ENCODE assay signal across 23 cellular contexts in genomic region chr14:36227802-36228201, GRCh38. TPM values are rescaled to one million over a fixed set of nuclear protein-coding genes. Genes with fewer than 3 reads are reported as not detected.
DNase-seq lines count a peak whose midpoint lies in the region; ATAC-seq and TF ChIP-seq lines count a peak whose summit lies in the region.
"Had no signal": no experiment of that assay in that cellular context is flagged by ENCODE, and none has a peak within 500 bp of the region (broad histone marks: within the 10 kb centered on the region; RNA-seq: fewer than 3 reads in every experiment).

No MANE protein-coding gene starts in this region.

- H3K4me1 ChIP-seq in ACC112 (ENCODE audit: control insufficient read depth, insufficient read depth, low read length, unreplicated experiment) (peaks cover 42% of the 10 kb centered on the region), IMR-90 (ENCODE audit: control insufficient read depth, insufficient read depth, low read length) (peaks cover 11% of the 10 kb centered on the region), mucosa of descending colon (ENCODE audit: low read depth) (peaks cover 6% of the 10 kb centered on the region)
- H3K4me1 ChIP-seq: heart right ventricle, parathyroid adenoma, right lobe of liver had no signal

- no peaks in the 10 kb centered on the region for H3K36me3 Mint-ChIP-seq in osteocyte (ENCODE audit: unreplicated experiment)
- H3K36me3 Mint-ChIP-seq: activated naive CD4-positive, alpha-beta T cell treated with anti-CD3 and anti-CD28 coated beads, Interleukin-2, amount 50 U/mL, for 72 hours; memory B cell; natural killer cell had no signal

- H3K9ac ChIP-seq in IMR-90 (ENCODE audit: low read depth, low read length), result no peak overlapping the region
- H3K9ac ChIP-seq: parathyroid adenoma had no signal

- H2AFZ ChIP-seq in ACC112 (ENCODE audit: low read length, unreplicated experiment) (peak overlapping the region; percentile 9), IMR-90 (replicated peaks; ENCODE audit: low read length, poor library complexity) (no peak overlapping the region)
- H2AFZ ChIP-seq: parathyroid adenoma had no signal

- no peak overlapping the region; the same call in 1 of the 2 replicates for H3K56ac ChIP-seq in IMR-90 (ENCODE audit: extremely low read depth, insufficient read depth, low read length)

- H4K5ac ChIP-seq in IMR-90 (ENCODE audit: low read depth, low read length), result no peak overlapping the region; the same call in 1 of the 2 replicates

- dilution Hi-C loops in IMR-90 (cut with HindIII; ENCODE audit: low sequenced_read_pairs, unreplicated experiment), result no loop called here

- intact Hi-C loops in IMR-90 (cut with micrococcal nuclease), result no loop called here
- intact Hi-C loops in mucosa of descending colon (cut with DNase I, micrococcal nuclease), result no loop called here

- no CpG with 5 or more reads among the region's 2 CpGs for WGBS in IMR-90 (ENCODE audit: extremely low coverage in 2 of 2, insufficient read length in 1 of 2), 2 experiments

- no peak overlapping the region for H2AK5ac ChIP-seq in IMR-90 (ENCODE audit: low read depth, low read length)

- H4K20me1 ChIP-seq in IMR-90 (ENCODE audit: insufficient read depth, low read length), result no peaks in the 10 kb centered on the region

- peak overlapping the region; percentile 70; the same call in 1 of the 2 replicates for H3K18ac ChIP-seq in IMR-90 (ENCODE audit: low read depth, low read length)

- H3K4ac ChIP-seq in IMR-90 (ENCODE audit: low read depth, low read length), result 0 out of 2 replicates have a peak overlapping the region, but pooled peaks have one; percentile 26

- H3K4me1 Mint-ChIP-seq in osteocyte (ENCODE audit: unreplicated experiment), result peaks cover 22% of the 10 kb centered on the region
- H3K4me1 Mint-ChIP-seq: activated CD4-positive, alpha-beta T cell treated with anti-CD3 and anti-CD28 coated beads for 36 hours; memory B cell; natural killer cell had no signal

- ATAC-seq in IMR-90 (ENCODE audit: low read depth), result peak; percentile 72
- peak; percentile 91 for ATAC-seq in mucosa of descending colon
- no peak for ATAC-seq in HG02759 (IDR thresholded peaks at IDR 0.05; ENCODE audit: unreplicated experiment)
- no peak for ATAC-seq in GM21717 (IDR thresholded peaks at IDR 0.05; ENCODE audit: unreplicated experiment)
- ATAC-seq: activated CD4-positive, alpha-beta T cell treated with anti-CD3 and anti-CD28 coated beads for 36 hours; activated naive CD4-positive, alpha-beta T cell treated with anti-CD3 and anti-CD28 coated beads, Interleukin-2, amount 50 U/mL, for 72 hours; heart right ventricle; natural killer cell; right lobe of liver had no signal

- H3K4me3 ChIP-seq in ACC112 (ENCODE audit: low read depth, low read length) (no peak overlapping the region; the same call in 1 of the 2 replicates), IMR-90 (ENCODE audit: insufficient read depth, low read depth, low read length) (no peak overlapping the region), mucosa of descending colon (no peak overlapping the region)
- H3K4me3 ChIP-seq: heart right ventricle, right lobe of liver had no signal

- no TSS peak for BruUV-seq in IMR-90 (replicated peaks; lab: Mats Ljungman, UMichigan)

- no peaks in the 10 kb centered on the region for H3K36me3 ChIP-seq in ACC112 (ENCODE audit: insufficient read depth, low read length)
- H3K36me3 ChIP-seq in IMR-90 (ENCODE audit: control insufficient read depth, insufficient read depth, low read length), result no peaks in the 10 kb centered on the region
- no peaks in the 10 kb centered on the region for H3K36me3 ChIP-seq in mucosa of descending colon (ENCODE audit: low read depth)
- H3K36me3 ChIP-seq: heart right ventricle, right lobe of liver had no signal

- no peak for TF ChIP-seq RAD21 in IMR-90 (IDR thresholded peaks at IDR 0.05; ENCODE audit: low read length)

- H2BK120ac ChIP-seq in IMR-90 (ENCODE audit: low read depth, low read length), result peak overlapping the region; percentile 78

- no peak overlapping the region for H3K27ac Mint-ChIP-seq in osteocyte (ENCODE audit: unreplicated experiment)
- H3K27ac Mint-ChIP-seq: activated CD4-positive, alpha-beta T cell treated with anti-CD3 and anti-CD28 coated beads for 36 hours; activated naive CD4-positive, alpha-beta T cell treated with anti-CD3 and anti-CD28 coated beads, Interleukin-2, amount 50 U/mL, for 72 hours; activated T-helper 1 cell treated with anti-CD3 and anti-CD28 coated beads, Interleukin-12 subunit alpha, Interleukin-12 subunit beta, Interleukin-2, Interleukin-4 antibody, amounts not matched to agents 30 ng/mL and 10 ng/mL and 1 ng/mL, durations not matched to agents 14 hours and 24 hours and 36 hours; endodermal cell; memory B cell; natural killer cell had no signal

- no peak overlapping the region for H3K4me3 Mint-ChIP-seq in osteocyte (ENCODE audit: unreplicated experiment)
- H3K4me3 Mint-ChIP-seq: activated CD4-positive, alpha-beta T cell treated with anti-CD3 and anti-CD28 coated beads for 36 hours; activated T-helper 1 cell treated with anti-CD3 and anti-CD28 coated beads, Interleukin-12 subunit alpha, Interleukin-12 subunit beta, Interleukin-2, Interleukin-4 antibody, amounts not matched to agents 30 ng/mL and 10 ng/mL and 1 ng/mL, durations not matched to agents 14 hours and 24 hours and 36 hours; endodermal cell; memory B cell; natural killer cell had no signal

- H3K27ac ChIP-seq in ACC112 (ENCODE audit: low read depth, low read length) (peak overlapping the region; percentile 30; the same call in 1 of the 2 replicates), IMR-90 (ENCODE audit: insufficient read depth, low read length) (no peak overlapping the region)
- H3K27ac ChIP-seq: heart right ventricle, parathyroid adenoma, right lobe of liver had no signal

- H3K9me3 ChIP-seq in IMR-90 (ENCODE audit: control insufficient read depth, insufficient read depth, low read length) (no peaks in the 10 kb centered on the region), mucosa of descending colon (no peaks in the 10 kb centered on the region)
- H3K9me3 ChIP-seq: heart right ventricle, right lobe of liver had no signal

- peaks cover 3% of the 10 kb centered on the region for H3K27me3 Mint-ChIP-seq in osteocyte (ENCODE audit: unreplicated experiment)
- H3K27me3 Mint-ChIP-seq: memory B cell had no signal

- H3K27me3 ChIP-seq in ACC112 (ENCODE audit: insufficient read depth, low read length) (peaks cover 4% of the 10 kb centered on the region; the same call in 1 of the 2 replicates), IMR-90 (ENCODE audit: control insufficient read depth, insufficient read depth, low read length) (no peaks in the 10 kb centered on the region)
- H3K27me3 ChIP-seq: right lobe of liver had no signal

- peak overlapping the region in 1 of 2 experiments; percentile 49; a peak in 1 of 4 replicates for H4K8ac ChIP-seq in IMR-90 (ENCODE audit: low read depth in 2 of 2, low read length in 2 of 2)

- H3K4me2 ChIP-seq in IMR-90 (ENCODE audit: low read depth, low read length), result peak overlapping the region; percentile 73; the same call in 1 of the 2 replicates

- H3K79me1 ChIP-seq in IMR-90 (ENCODE audit: low read depth in 1 of 2, low read length in 2 of 2), result no peaks in the 10 kb centered on the region

- H2AK9ac ChIP-seq in IMR-90 (replicated peaks; ENCODE audit: low read depth, low read length, poor library complexity), result no peak overlapping the region

- CTCF ChIA-PET in IMR-90 (lab: Yijun Ruan, JAX), result interaction anchor here (1.2 kb wide), 1 partner anchor 13 kb away, joined by 5 read pairs; no protein-coding TSS in a partner anchor

- H3K9me3 Mint-ChIP-seq in osteocyte (ENCODE audit: unreplicated experiment), result no peaks in the 10 kb centered on the region
- H3K9me3 Mint-ChIP-seq: activated naive CD4-positive, alpha-beta T cell treated with anti-CD3 and anti-CD28 coated beads, Interleukin-2, amount 50 U/mL, for 72 hours; activated T-helper 1 cell treated with anti-CD3 and anti-CD28 coated beads, Interleukin-12 subunit alpha, Interleukin-12 subunit beta, Interleukin-2, Interleukin-4 antibody, amounts not matched to agents 30 ng/mL and 10 ng/mL and 1 ng/mL, durations not matched to agents 14 hours and 24 hours and 36 hours; endodermal cell; memory B cell had no signal

- peak overlapping the region; percentile 76; the same call in 1 of the 3 replicates for H2BK15ac ChIP-seq in IMR-90 (ENCODE audit: low read depth, low read length)

- POLR2A ChIA-PET in IMR-90 (lab: Charles Lee; ENCODE audit: unreplicated experiment), result no interaction called here

- peak overlapping the region; percentile 45 for H2BK5ac ChIP-seq in IMR-90 (ENCODE audit: low read depth, low read length, poor library complexity, severe bottlenecking)

- in situ Hi-C loops in IMR-90 (cut with MboI; ENCODE audit: low sequenced_read_pairs), result no loop called here

- 0 out of 2 replicates have a peak overlapping the region, but pooled peaks have one; percentile 32 for H3K23ac ChIP-seq in IMR-90 (ENCODE audit: low read depth, low read length)

- H3K79me2 ChIP-seq in ACC112 (ENCODE audit: control insufficient read depth, insufficient read depth, low read length, unreplicated experiment), result no peaks in the 10 kb centered on the region
- H3K79me2 ChIP-seq: parathyroid adenoma had no signal

- peak overlapping the region; percentile 92; the same call in 1 of the 2 replicates for H2BK20ac ChIP-seq in IMR-90 (ENCODE audit: low read depth, low read length)

- no peak for TF ChIP-seq POLR2A in IMR-90 (IDR thresholded peaks at IDR 0.05; ENCODE audit: low read depth, low read length)

- no peak overlapping the region for H4K91ac ChIP-seq in IMR-90 (ENCODE audit: insufficient read depth, low read depth, low read length)

- H3K14ac ChIP-seq in IMR-90 (replicated peaks; ENCODE audit: low read depth, low read length), result no peak overlapping the region

- H3K9me1 ChIP-seq in IMR-90 (ENCODE audit: insufficient read depth, low read length), result no peaks in the 10 kb centered on the region

- TF ChIP-seq CTCF in IMR-90 (conservative IDR thresholded peaks at IDR 0.05; ENCODE audit: low read depth, low read length) (no peak), mucosa of descending colon (IDR thresholded peaks at IDR 0.05) (no peak), osteocyte (IDR thresholded peaks at IDR 0.05) (no peak)

- DNase-seq in IMR-90 (peak; percentile 52), dermis blood vessel endothelial cell (peak; percentile 39), mucosa of descending colon (peak in 1 of 3 donors; percentile 66), SKM-1 treated with dmso at 0.1 percent for 144 hours (lab: John Stamatoyannopoulos, UW; ENCODE audit: unreplicated experiment) (no peak), osteocyte (ENCODE audit: extremely low spot score, unreplicated experiment) (no peak)
- DNase-seq: activated CD4-positive, alpha-beta T cell treated with anti-CD3 and anti-CD28 coated beads for 36 hours; C1 segment of cervical spinal cord; DMS 273 treated with DMSO at 0.1 percent for 48 hours; endodermal cell; heart right ventricle; Karpas-422; natural killer cell; NCI-H1092 treated with DMSO at 0.1 percent for 48 hours; NCI-H510A; right lobe of liver had no signal

TF ChIP-seq in IMR-90, 13 proteins besides CTCF, POLR2A, EP300 and RAD21 (continues in another document):
- no peak for TF ChIP-seq BHLHE40 (IDR thresholded peaks at IDR 0.05; ENCODE audit: low read depth, low read length)

RNA-seq across cellular contexts. Expression of gene PTCSC3, which starts 51.3 kb away (rescaled TPM):
- total RNA-seq in IMR-90 (2012; rRNA removed), result not detected in 2 replicates
- not detected in 2 replicates for polyA plus RNA-seq in IMR-90 (2012; rRNA removed)
- not detected in 2 replicates for polyA plus RNA-seq in IMR-90 (2012; cell fraction: cytosol; rRNA removed)
- polyA plus RNA-seq in IMR-90 (2012; cell fraction: nucleus; rRNA removed; ENCODE audit: low replicate concordance), result not detected in 2 replicates
- not detected in 2 replicates for total RNA-seq in dermis blood vessel endothelial cell
- total RNA-seq in mucosa of descending colon, result not detected
- total RNA-seq in osteocyte, result not detected in 2 replicates
- total RNA-seq: activated CD4-positive, alpha-beta T cell treated with anti-CD3 and anti-CD28 coated beads for 36 hours; activated naive CD4-positive, alpha-beta T cell treated with anti-CD3 and anti-CD28 coated beads, Interleukin-2, amount 50 U/mL, for 72 hours; activated T-helper 1 cell treated with anti-CD3 and anti-CD28 coated beads, Interleukin-12 subunit alpha, Interleukin-12 subunit beta, Interleukin-2, Interleukin-4 antibody, amounts not matched to agents 30 ng/mL and 10 ng/mL and 1 ng/mL, durations not matched to agents 14 hours and 24 hours and 36 hours; endodermal cell; H1; heart right ventricle; natural killer cell; right lobe of liver had no signal
- polyA plus RNA-seq: H1, heart right ventricle had no signal

Comparison
In these comparisons a context has a peak if more than half of its experiments do, and no peak if none do; other contexts are left out.
1. ATAC-seq: peak in IMR-90 (single experiment) and mucosa of descending colon (single experiment); none in HG02759 (single experiment) and GM21717 (single experiment).
2. DNase-seq: peak in IMR-90 (single experiment) and dermis blood vessel endothelial cell (single experiment); none in SKM-1 treated with dmso at 0.1 percent for 144 hours (single experiment) and osteocyte (single experiment).